8 cellular contexts compared by ENCODE assay signal in genomic region chr1:149850732-149851345, GRCh38. TPM values are rescaled to one million over a fixed set of nuclear protein-coding genes. Genes with fewer than 3 reads are reported as not detected.
DNase-seq lines count a peak whose midpoint lies in the region; ATAC-seq, FAIRE-seq and TF ChIP-seq lines count a peak whose summit lies in the region.
"Not testable (repeated sequence)": the region's sequence is repeated elsewhere in the genome, so short reads cannot be mapped to it uniquely, and the experiment has no call there.

No MANE protein-coding gene starts in this region.

- H3K4me3 Mint-ChIP-seq in GM23338; activated T-helper 17 cell treated with anti-CD3 and anti-CD28 coated beads, Interleukin-2, amount 50 U/mL, for 72 hours; stimulated activated naive CD8-positive, alpha-beta T cell treated with anti-CD3 and anti-CD28 coated beads, Interleukin-15, amount 100 ng/mL, for 72 hours: not testable (repeated sequence)

- H3K9me2 ChIP-seq in GM23338 (ENCODE audit: insufficient read depth), result not testable (repeated sequence)

- dilution Hi-C loops in keratinocyte (cut with MboI; ENCODE audit: extremely low pct_ligation_motif_present, low sequenced_read_pairs), result not testable (repeated sequence)

- not testable (repeated sequence) for H3K27me3 ChIP-seq in GM23338 (ENCODE audit: insufficient read depth); keratinocyte (ENCODE audit: control insufficient read depth, extremely low read depth, insufficient read depth, low read length)

- peak; percentile 66 for FAIRE-seq in keratinocyte (lab: Jason Lieb, UNC)

- H3K4me3 ChIP-seq in GM23338; keratinocyte (ENCODE audit: control insufficient read depth in 2 of 3, extremely low read depth in 1 of 3, insufficient read depth in 2 of 3, low read depth in 1 of 3, low read length in 3 of 3): not testable (repeated sequence)

- H3K4me1 ChIP-seq in GM23338 (ENCODE audit: insufficient read depth) (peaks cover 32% of the 10 kb centered on the region), keratinocyte (ENCODE audit: control insufficient read depth, extremely low read depth, insufficient read depth, low read length) (peaks cover 26% of the 10 kb centered on the region)

- H3K4me2 ChIP-seq in GM23338; keratinocyte (ENCODE audit: control insufficient read depth, extremely low read depth, insufficient read depth, low read depth, low read length): not testable (repeated sequence)

- H3K79me2 ChIP-seq in GM23338 (replicated peaks; ENCODE audit: insufficient read depth) (peaks cover 44% of the 10 kb centered on the region), keratinocyte (ENCODE audit: control insufficient read depth, insufficient read depth, low read length) (peaks cover 35% of the 10 kb centered on the region)

- H3K9ac ChIP-seq in keratinocyte (ENCODE audit: control insufficient read depth, extremely low read depth, insufficient read depth, low read length), result not testable (repeated sequence)

- H2AFZ ChIP-seq in GM23338; keratinocyte (ENCODE audit: control insufficient read depth, low read length): not testable (repeated sequence)

- H4K20me1 ChIP-seq in GM23338 (replicated peaks; ENCODE audit: insufficient read depth), result peaks cover 14% of the 10 kb centered on the region
- H4K20me1 ChIP-seq in keratinocyte (ENCODE audit: control insufficient read depth, extremely low read depth, insufficient read depth, low read length), result not testable (repeated sequence)

- not testable (repeated sequence) for H3K27ac Mint-ChIP-seq in GM23338; activated T-helper 17 cell treated with anti-CD3 and anti-CD28 coated beads, Interleukin-2, amount 50 U/mL, for 72 hours; stimulated activated naive CD8-positive, alpha-beta T cell treated with anti-CD3 and anti-CD28 coated beads, Interleukin-15, amount 100 ng/mL, for 72 hours

- H3K4me1 Mint-ChIP-seq in GM23338, result peaks cover 32% of the 10 kb centered on the region
- peaks cover 32% of the 10 kb centered on the region for H3K4me1 Mint-ChIP-seq in activated T-helper 17 cell treated with anti-CD3 and anti-CD28 coated beads, Interleukin-2, amount 50 U/mL, for 72 hours
- H3K4me1 Mint-ChIP-seq in stimulated activated naive CD8-positive, alpha-beta T cell treated with anti-CD3 and anti-CD28 coated beads, Interleukin-15, amount 100 ng/mL, for 72 hours, result peaks cover 40% of the 10 kb centered on the region

- not testable (repeated sequence) for H3K9me3 ChIP-seq in keratinocyte (ENCODE audit: control insufficient read depth, low read depth, low read length)

- H3K36me3 Mint-ChIP-seq in GM23338 (ENCODE audit: low read depth), result not testable (repeated sequence)
- peaks cover 29% of the 10 kb centered on the region for H3K36me3 Mint-ChIP-seq in activated T-helper 17 cell treated with anti-CD3 and anti-CD28 coated beads, Interleukin-2, amount 50 U/mL, for 72 hours (ENCODE audit: low read depth)

- ATAC-seq in GM18502 (IDR thresholded peaks at IDR 0.05; ENCODE audit: poor library complexity, unreplicated experiment) (peak; percentile 65), GM19395 (IDR thresholded peaks at IDR 0.05; ENCODE audit: unreplicated experiment) (peak; percentile 57), GM23338 (peak; percentile 45), HG03060 (IDR thresholded peaks at IDR 0.05; ENCODE audit: low read depth, unreplicated experiment) (peak; percentile 65), HG03565 (IDR thresholded peaks at IDR 0.05; ENCODE audit: unreplicated experiment) (peak; percentile 56)
- peak; percentile 73 for ATAC-seq in activated T-helper 17 cell treated with anti-CD3 and anti-CD28 coated beads, Interleukin-2, amount 50 U/mL, for 72 hours (replicated peaks)
- peak; percentile 61 for ATAC-seq in stimulated activated naive CD8-positive, alpha-beta T cell treated with anti-CD3 and anti-CD28 coated beads, Interleukin-15, amount 100 ng/mL, for 72 hours

- not testable (repeated sequence) for H3K9me3 Mint-ChIP-seq in GM23338; activated T-helper 17 cell treated with anti-CD3 and anti-CD28 coated beads, Interleukin-2, amount 50 U/mL, for 72 hours; stimulated activated naive CD8-positive, alpha-beta T cell treated with anti-CD3 and anti-CD28 coated beads, Interleukin-15, amount 100 ng/mL, for 72 hours

- not testable (repeated sequence) for DNase-seq in GM23338 (ENCODE audit: low spot score); keratinocyte (ENCODE audit: low read depth, low spot score); stimulated activated naive CD8-positive, alpha-beta T cell treated with anti-CD3 and anti-CD28 coated beads, Interleukin-15, amount 100 ng/mL, for 72 hours

- not testable (repeated sequence) for H3K27ac ChIP-seq in GM23338 (ENCODE audit: low read depth); keratinocyte (ENCODE audit: control insufficient read depth, insufficient read depth, low read length)

- H3K9me1 ChIP-seq in keratinocyte (ENCODE audit: control insufficient read depth, extremely low read depth, insufficient read depth, low read length), result not testable (repeated sequence)

- H3K27me3 Mint-ChIP-seq in GM23338 (ENCODE audit: insufficient read depth, low read depth, poor library complexity), result peaks cover 12% of the 10 kb centered on the region
- H3K27me3 Mint-ChIP-seq in activated T-helper 17 cell treated with anti-CD3 and anti-CD28 coated beads, Interleukin-2, amount 50 U/mL, for 72 hours; stimulated activated naive CD8-positive, alpha-beta T cell treated with anti-CD3 and anti-CD28 coated beads, Interleukin-15, amount 100 ng/mL, for 72 hours: not testable (repeated sequence)

- TF ChIP-seq CTCF in GM23338 (conservative IDR thresholded peaks at IDR 0.05; ENCODE audit: low read depth in 2 of 2); keratinocyte (optimal IDR thresholded peaks at IDR 0.05 in 1 of 3, IDR thresholded peaks at IDR 0.05 in 1 of 3, conservative IDR thresholded peaks at IDR 0.05 in 1 of 3; ENCODE audit: extremely low read depth in 1 of 3, insufficient read depth in 2 of 3, low read length in 3 of 3): not testable (repeated sequence)

- H3F3A ChIP-seq in GM23338 (replicated peaks; ENCODE audit: low read depth), result not testable (repeated sequence)

- not testable (repeated sequence) for H3K36me3 ChIP-seq in GM23338 (ENCODE audit: insufficient read depth); keratinocyte (ENCODE audit: control insufficient read depth in 2 of 2, extremely low read depth in 1 of 2, insufficient read depth in 2 of 2, low read length in 2 of 2)

RNA-seq across cellular contexts. Expression of gene BOLA1, which starts 48.5 kb away (rescaled TPM):
- 13.4 and 18.4 TPM in 2 replicates for total RNA-seq in GM23338 (2014; rRNA removed; shearing (Covaris generic))
- polyA plus RNA-seq in GM23338 (2016; fragmentation: Nextera tagmentation; extraction: Ambion mirVana) (23.1 and 26.2 TPM in 2 replicates), keratinocyte (9.5 to 15.4 TPM (median 13.8 TPM) in 3 replicates)
- 10 to 100 TPM; 23.1 to 26.7 TPM for total RNA-seq in activated T-helper 17 cell treated with anti-CD3 and anti-CD28 coated beads, Interleukin-2, amount 50 U/mL, for 72 hours
- polyA plus RNA-seq in keratinocyte (2011; ENCODE audit: low read depth), result 8.4 TPM
- 8.7 and 15.9 TPM in 2 replicates for polyA plus RNA-seq in keratinocyte (2011; cell fraction: cytosol; rRNA removed)
- 10.7 and 13.0 TPM in 2 replicates for polyA plus RNA-seq in keratinocyte (2011; cell fraction: nucleus; rRNA removed)
- polyA plus RNA-seq in keratinocyte (2012; ENCODE audit: low replicate concordance), result 9.5 and 17.6 TPM in 2 replicates
- polyA minus RNA-seq in keratinocyte, result 1.9 to 2.2 TPM in 2 of 3 replicates, not detected in the other
- 5.0 TPM for polyA minus RNA-seq in keratinocyte (2011; cell fraction: cytosol; rRNA and poly(A)+ RNA removed)
- polyA minus RNA-seq in keratinocyte (2011; cell fraction: nucleus; rRNA and poly(A)+ RNA removed), result 2.6 and 3.3 TPM in 2 replicates
